In the genomic region with DNA sequence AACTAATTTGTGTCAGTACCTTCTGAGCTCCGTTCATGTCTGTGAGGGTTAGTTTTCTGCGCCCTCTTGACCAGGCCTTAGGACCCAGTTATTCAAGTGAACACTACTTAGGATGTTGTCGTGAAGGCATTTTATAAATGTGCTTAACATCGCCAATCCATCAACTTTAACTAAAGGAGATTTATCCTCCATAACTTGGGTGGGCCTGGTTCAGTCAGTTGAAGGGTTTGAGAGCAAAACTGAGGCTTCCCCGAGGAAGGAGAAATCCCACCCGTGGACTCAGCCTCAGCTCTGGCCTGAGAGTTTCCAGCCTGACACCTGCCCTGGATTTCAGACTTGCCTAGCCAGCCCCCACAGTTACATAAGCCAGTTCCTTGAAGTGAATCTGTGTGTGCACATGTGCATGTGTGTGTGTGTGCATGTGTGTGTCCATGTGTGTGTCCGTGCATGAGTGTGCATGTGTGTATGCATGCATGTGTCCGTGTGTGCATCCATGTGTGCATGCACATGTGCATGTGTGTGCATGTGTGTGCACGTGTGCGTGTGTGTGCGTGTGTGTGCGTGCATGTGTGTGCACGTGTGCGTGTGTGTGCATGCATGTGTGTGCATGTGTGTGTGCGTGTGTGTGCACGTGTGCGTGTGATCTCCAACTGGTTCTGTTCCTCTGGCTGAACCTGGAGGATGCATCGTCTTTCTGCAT, we compare ENCODE assay signal across 1 cellular context.
TF ChIP-seq lines count a peak whose summit lies in the region.

No MANE protein-coding gene starts in this region.

TF ChIP-seq in K562, 482 proteins besides CTCF, POLR2A, EP300 and RAD21:
- TF ChIP-seq, protein P1, sequence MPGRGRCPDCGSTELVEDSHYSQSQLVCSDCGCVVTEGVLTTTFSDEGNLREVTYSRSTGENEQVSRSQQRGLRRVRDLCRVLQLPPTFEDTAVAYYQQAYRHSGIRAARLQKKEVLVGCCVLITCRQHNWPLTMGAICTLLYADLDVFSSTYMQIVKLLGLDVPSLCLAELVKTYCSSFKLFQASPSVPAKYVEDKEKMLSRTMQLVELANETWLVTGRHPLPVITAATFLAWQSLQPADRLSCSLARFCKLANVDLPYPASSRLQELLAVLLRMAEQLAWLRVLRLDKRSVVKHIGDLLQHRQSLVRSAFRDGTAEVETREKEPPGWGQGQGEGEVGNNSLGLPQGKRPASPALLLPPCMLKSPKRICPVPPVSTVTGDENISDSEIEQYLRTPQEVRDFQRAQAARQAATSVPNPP (IDR thresholded peaks at IDR 0.05; ENCODE audit: borderline replicate concordance, insufficient read depth, insufficient read length) = no peak
- peak; percentile 91 for TF ChIP-seq ZNF134 (CRISPR knock-in tag; conservative IDR thresholded peaks at IDR 0.05)
- TF ChIP-seq, protein P2, sequence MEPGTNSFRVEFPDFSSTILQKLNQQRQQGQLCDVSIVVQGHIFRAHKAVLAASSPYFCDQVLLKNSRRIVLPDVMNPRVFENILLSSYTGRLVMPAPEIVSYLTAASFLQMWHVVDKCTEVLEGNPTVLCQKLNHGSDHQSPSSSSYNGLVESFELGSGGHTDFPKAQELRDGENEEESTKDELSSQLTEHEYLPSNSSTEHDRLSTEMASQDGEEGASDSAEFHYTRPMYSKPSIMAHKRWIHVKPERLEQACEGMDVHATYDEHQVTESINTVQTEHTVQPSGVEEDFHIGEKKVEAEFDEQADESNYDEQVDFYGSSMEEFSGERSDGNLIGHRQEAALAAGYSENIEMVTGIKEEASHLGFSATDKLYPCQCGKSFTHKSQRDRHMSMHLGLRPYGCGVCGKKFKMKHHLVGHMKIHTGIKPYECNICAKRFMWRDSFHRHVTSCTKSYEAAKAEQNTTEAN (CRISPR knock-in tag; IDR thresholded peaks at IDR 0.05) = peak; percentile 92
TF ChIP-seq in K562: peak in this region for 2.
